ENCODE assay signal across 1 cellular context in genomic region chr17:183021-183420, GRCh38.
TF ChIP-seq lines count a peak whose summit lies in the region.

No MANE protein-coding gene starts in this region.

TF ChIP-seq in HepG2, 621 proteins besides CTCF, POLR2A, EP300 and RAD21:
- TF ChIP-seq ZBTB33 (CRISPR knock-in tag; IDR thresholded peaks at IDR 0.05) (peak; percentile 22; the same call in 1 of the 2 replicates), HNRNPK (IDR thresholded peaks at IDR 0.05; ENCODE audit: low read depth, low read length, poor library complexity, severe bottlenecking) (no peak)
